Comparison of ENCODE assay signal across 11 cellular contexts in the genomic region with DNA sequence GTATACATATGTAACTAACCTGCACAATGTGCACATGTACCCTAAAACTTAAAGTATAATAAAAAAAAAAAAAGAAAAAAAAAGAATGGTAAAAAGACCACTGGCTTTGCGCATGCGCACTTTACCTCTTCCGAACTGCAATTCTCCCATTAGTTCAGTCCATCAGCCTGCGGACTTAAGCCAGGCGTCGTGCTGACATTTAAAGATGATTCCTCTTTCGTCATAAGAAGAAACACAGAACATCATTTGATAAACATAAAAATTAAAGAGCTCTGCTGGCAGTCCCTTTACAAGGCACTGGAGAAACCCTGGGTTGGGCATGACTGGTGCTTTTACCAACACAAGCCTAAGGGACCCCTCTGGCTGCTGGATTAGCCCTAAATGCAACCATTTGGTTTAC. TPM values are rescaled to one million over a fixed set of nuclear protein-coding genes. Genes with fewer than 3 reads are reported as not detected.
"Had no signal": no experiment of that assay in that cellular context is flagged by ENCODE, and none has a peak within 500 bp of the region (broad histone marks: within the 10 kb centered on the region; RNA-seq: fewer than 3 reads in every experiment).

No MANE protein-coding gene starts in this region.

RNA-seq across cellular contexts. Expression of a gene that starts 3.6 kb away (rescaled TPM):
- total RNA-seq: OCI-LY7, PC-3, PC-9, Peyer's patch, Right ventricle myocardium inferior, Right ventricle myocardium superior, RPMI7951, SJCRH30, SJSA1, SK-MEL-5 had no signal
- polyA plus RNA-seq: SK-N-SH had no signal
